In genomic region chr16:19523184-19523558, GRCh38 we compare ENCODE assay signal across 9 cellular contexts. TPM values are rescaled to one million over a fixed set of nuclear protein-coding genes. Genes with fewer than 3 reads are reported as not detected.
A peak's percentile ranks its signal among the peaks of the same experiment; 100 is the strongest.
DNase-seq lines count a peak whose midpoint lies in the region; ATAC-seq, FAIRE-seq and TF ChIP-seq lines count a peak whose summit lies in the region.
"Had no signal": no experiment of that assay in that cellular context is flagged by ENCODE, and none has a peak within 500 bp of the region (broad histone marks: within the 10 kb centered on the region; RNA-seq: fewer than 3 reads in every experiment).

No MANE protein-coding gene starts in this region.

- no peak for DNase-seq in Caco-2
- no peak for DNase-seq in MG63
- no peak for DNase-seq in effector memory CD4-positive, alpha-beta T cell
- DNase-seq in progenitor cell of endocrine pancreas (ENCODE audit: low spot score, unreplicated experiment) = no peak
- DNase-seq in mesenteric fat pad (ENCODE audit: low spot score) = no peak
- no peak for DNase-seq in D721Med (ENCODE audit: insufficient read length, low spot score)
- DNase-seq in COLO829 (ENCODE audit: low spot score) = no peak

- H3K4me1 Mint-ChIP-seq in Caco-2 (ENCODE audit: low read depth, unreplicated experiment) (peaks cover 11% of the 10 kb centered on the region), progenitor cell of endocrine pancreas (ENCODE audit: low read depth) (peaks cover 43% of the 10 kb centered on the region)

- H3K9me3 Mint-ChIP-seq in Caco-2 (ENCODE audit: unreplicated experiment) (no peaks in the 10 kb centered on the region), progenitor cell of endocrine pancreas (ENCODE audit: low read depth) (no peaks in the 10 kb centered on the region)

- H3K9me3 ChIP-seq in Caco-2 (no peaks in the 10 kb centered on the region), MG63 (no peaks in the 10 kb centered on the region)
- no peaks in the 10 kb centered on the region for H3K9me3 ChIP-seq in effector memory CD4-positive, alpha-beta T cell (ENCODE audit: control insufficient read depth, low read length)
- H3K9me3 ChIP-seq: pancreas had no signal

- H3K4me3 Mint-ChIP-seq in Caco-2 (ENCODE audit: unreplicated experiment) (peak overlapping the region; percentile 79), progenitor cell of endocrine pancreas (ENCODE audit: low read depth) (peak overlapping the region; percentile 98)

- CTCF ChIA-PET in Caco-2 (lab: Charles Lee) = interaction anchor here (1.8 kb wide), 1 partner anchor 21 kb away, joined by 4 read pairs; no protein-coding TSS in a partner anchor

- POLR2A ChIA-PET in Caco-2 (lab: Charles Lee) = no interaction called here

- no peak for TF ChIP-seq POLR2A in GM18505 (IDR thresholded peaks at IDR 0.05; ENCODE audit: borderline replicate concordance, extremely low read depth, insufficient read depth, insufficient read length)

- H3K27ac Mint-ChIP-seq in Caco-2 (ENCODE audit: unreplicated experiment) = no peak overlapping the region
- no peak overlapping the region for H3K27ac Mint-ChIP-seq in progenitor cell of endocrine pancreas

- no peak for TF ChIP-seq CTCF in Caco-2 (IDR thresholded peaks at IDR 0.05; ENCODE audit: insufficient read depth in 1 of 2, low read depth in 1 of 2, low read length in 1 of 2, severe bottlenecking in 1 of 2, unreplicated experiment in 1 of 2)
- no peak for TF ChIP-seq CTCF in progenitor cell of endocrine pancreas (IDR thresholded peaks at IDR 0.05; ENCODE audit: unreplicated experiment)
- no peak for TF ChIP-seq CTCF in D721Med (IDR thresholded peaks at IDR 0.05; ENCODE audit: insufficient read depth, missing control alignments)

- no peak for FAIRE-seq in D721Med (lab: Jason Lieb, UNC)

- BruUV-seq in Caco-2 (replicated peaks; lab: Mats Ljungman, UMichigan) = no TSS peak

- intact Hi-C loops in Caco-2 (cut with micrococcal nuclease; ENCODE audit: unreplicated experiment) = loop anchor here (2.0 kb wide), 1 partner anchor 732 kb away; the partner anchor contains the start of gene RPS15A

- H3K27me3 Mint-ChIP-seq in Caco-2 (ENCODE audit: insufficient read depth, unreplicated experiment) = no peaks in the 10 kb centered on the region
- no peaks in the 10 kb centered on the region for H3K27me3 Mint-ChIP-seq in progenitor cell of endocrine pancreas

- peaks cover 12% of the 10 kb centered on the region for H3K36me3 Mint-ChIP-seq in Caco-2 (ENCODE audit: insufficient read depth, unreplicated experiment)
- peaks cover 2% of the 10 kb centered on the region for H3K36me3 Mint-ChIP-seq in progenitor cell of endocrine pancreas (ENCODE audit: insufficient read depth)

- H3K27ac ChIP-seq in effector memory CD4-positive, alpha-beta T cell (ENCODE audit: insufficient read depth, low read length, poor library complexity, severe bottlenecking) = peak overlapping the region; percentile 67

- H3K27me3 ChIP-seq in Caco-2 (replicated peaks; ENCODE audit: control insufficient read depth, insufficient read depth, low read length) (no peaks in the 10 kb centered on the region), MG63 (no peaks in the 10 kb centered on the region)
- H3K27me3 ChIP-seq in effector memory CD4-positive, alpha-beta T cell (replicated peaks; ENCODE audit: control insufficient read depth, insufficient read depth, low read length, poor library complexity, severe bottlenecking) = no peaks in the 10 kb centered on the region
- H3K27me3 ChIP-seq: pancreas had no signal

- H3K36me3 ChIP-seq in Caco-2 (ENCODE audit: control insufficient read depth, insufficient read depth, low read length) = no peaks in the 10 kb centered on the region
- peaks cover 12% of the 10 kb centered on the region for H3K36me3 ChIP-seq in MG63
- H3K36me3 ChIP-seq in effector memory CD4-positive, alpha-beta T cell (ENCODE audit: control insufficient read depth, insufficient read depth, low read length) = no peaks in the 10 kb centered on the region

- peaks cover 11% of the 10 kb centered on the region; the same call in 1 of the 2 replicates for H3K4me1 ChIP-seq in Caco-2
- peaks cover 21% of the 10 kb centered on the region for H3K4me1 ChIP-seq in effector memory CD4-positive, alpha-beta T cell (ENCODE audit: control insufficient read depth, insufficient read depth, low read length, poor library complexity, severe bottlenecking)

- H3K4me3 ChIP-seq in Caco-2 (ENCODE audit: low read depth, low read length) (no peak overlapping the region), MG63 (peak overlapping the region; percentile 96)
- H3K4me3 ChIP-seq in effector memory CD4-positive, alpha-beta T cell (ENCODE audit: insufficient read depth, low read depth, low read length, poor library complexity, severe bottlenecking) = no peak overlapping the region

- ATAC-seq in GM18505 (IDR thresholded peaks at IDR 0.05; ENCODE audit: unreplicated experiment) = no peak

RNA-seq across cellular contexts. Expression of gene CCP110, which starts 0.6 kb away (rescaled TPM):
- total RNA-seq in Caco-2 (2022) = 7.5 and 9.4 TPM in 2 replicates
- total RNA-seq in MG63 (2014; rRNA removed; shearing (Covaris generic); ENCODE audit: low replicate concordance) = 10.7 TPM in 2 replicates
- 24.8 and 25.5 TPM in 2 replicates for total RNA-seq in progenitor cell of endocrine pancreas
- total RNA-seq in mesenteric fat pad = 12.7 TPM

RNA-seq across cellular contexts. Expression of gene GDE1, which starts 1.3 kb away (rescaled TPM):
- total RNA-seq in Caco-2 (2022) = 48.2 and 48.7 TPM in 2 replicates
- total RNA-seq in MG63 (2014; rRNA removed; shearing (Covaris generic); ENCODE audit: low replicate concordance) = 35.3 and 37.9 TPM in 2 replicates
- total RNA-seq in progenitor cell of endocrine pancreas = 110 and 116 TPM in 2 replicates
- 55.9 TPM for total RNA-seq in mesenteric fat pad

RNA-seq across cellular contexts. Expression of gene VPS35L, which starts 32.3 kb away (rescaled TPM):
- 5.4 and 7.2 TPM in 2 replicates for total RNA-seq in Caco-2 (2022)
- total RNA-seq in MG63 (2014; rRNA removed; shearing (Covaris generic); ENCODE audit: low replicate concordance) = 6.7 and 7.6 TPM in 2 replicates
- total RNA-seq in progenitor cell of endocrine pancreas = 82.7 and 88.4 TPM in 2 replicates
- 61.2 TPM for total RNA-seq in mesenteric fat pad
